Comparison of ENCODE assay signal across 1 cellular context in the genomic region with DNA sequence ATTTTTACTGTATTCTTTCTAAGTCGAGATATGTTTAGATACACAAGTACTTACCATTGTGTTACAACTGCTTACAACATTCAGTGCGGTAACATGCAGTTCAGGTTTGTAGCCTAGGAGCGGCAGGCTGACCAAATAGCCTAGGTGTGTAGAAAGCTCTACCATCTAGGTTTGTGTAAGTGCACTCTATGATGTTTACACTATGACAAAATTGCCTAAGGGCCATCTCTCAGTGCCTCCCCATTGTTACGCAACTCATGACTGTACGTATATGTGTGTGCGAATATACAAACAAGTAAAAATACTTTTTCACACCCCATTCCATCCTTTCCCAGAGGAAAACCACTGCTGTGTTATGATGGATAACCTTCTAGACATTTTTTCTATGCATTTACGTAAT.
TF ChIP-seq lines count a peak whose summit lies in the region.

No MANE protein-coding gene starts in this region.

TF ChIP-seq in HepG2, 621 proteins besides CTCF, POLR2A, EP300 and RAD21 (continued from another document and continues in another):
- TF ChIP-seq, protein P1, sequence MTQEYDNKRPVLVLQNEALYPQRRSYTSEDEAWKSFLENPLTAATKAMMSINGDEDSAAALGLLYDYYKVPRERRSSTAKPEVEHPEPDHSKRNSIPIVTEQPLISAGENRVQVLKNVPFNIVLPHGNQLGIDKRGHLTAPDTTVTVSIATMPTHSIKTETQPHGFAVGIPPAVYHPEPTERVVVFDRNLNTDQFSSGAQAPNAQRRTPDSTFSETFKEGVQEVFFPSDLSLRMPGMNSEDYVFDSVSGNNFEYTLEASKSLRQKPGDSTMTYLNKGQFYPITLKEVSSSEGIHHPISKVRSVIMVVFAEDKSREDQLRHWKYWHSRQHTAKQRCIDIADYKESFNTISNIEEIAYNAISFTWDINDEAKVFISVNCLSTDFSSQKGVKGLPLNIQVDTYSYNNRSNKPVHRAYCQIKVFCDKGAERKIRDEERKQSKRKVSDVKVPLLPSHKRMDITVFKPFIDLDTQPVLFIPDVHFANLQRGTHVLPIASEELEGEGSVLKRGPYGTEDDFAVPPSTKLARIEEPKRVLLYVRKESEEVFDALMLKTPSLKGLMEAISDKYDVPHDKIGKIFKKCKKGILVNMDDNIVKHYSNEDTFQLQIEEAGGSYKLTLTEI (CRISPR knock-in tag; conservative IDR thresholded peaks at IDR 0.05): no peak
- TF ChIP-seq, protein P2, sequence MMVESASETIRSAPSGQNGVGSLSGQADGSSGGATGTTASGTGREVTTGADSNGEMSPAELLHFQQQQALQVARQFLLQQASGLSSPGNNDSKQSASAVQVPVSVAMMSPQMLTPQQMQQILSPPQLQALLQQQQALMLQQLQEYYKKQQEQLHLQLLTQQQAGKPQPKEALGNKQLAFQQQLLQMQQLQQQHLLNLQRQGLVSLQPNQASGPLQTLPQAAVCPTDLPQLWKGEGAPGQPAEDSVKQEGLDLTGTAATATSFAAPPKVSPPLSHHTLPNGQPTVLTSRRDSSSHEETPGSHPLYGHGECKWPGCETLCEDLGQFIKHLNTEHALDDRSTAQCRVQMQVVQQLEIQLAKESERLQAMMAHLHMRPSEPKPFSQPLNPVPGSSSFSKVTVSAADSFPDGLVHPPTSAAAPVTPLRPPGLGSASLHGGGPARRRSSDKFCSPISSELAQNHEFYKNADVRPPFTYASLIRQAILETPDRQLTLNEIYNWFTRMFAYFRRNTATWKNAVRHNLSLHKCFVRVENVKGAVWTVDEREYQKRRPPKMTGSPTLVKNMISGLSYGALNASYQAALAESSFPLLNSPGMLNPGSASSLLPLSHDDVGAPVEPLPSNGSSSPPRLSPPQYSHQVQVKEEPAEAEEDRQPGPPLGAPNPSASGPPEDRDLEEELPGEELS (CRISPR knock-in tag; IDR thresholded peaks at IDR 0.05): peak; percentile 66
- TF ChIP-seq TGIF2 (CRISPR knock-in tag; IDR thresholded peaks at IDR 0.05) (no peak), CEBPG (CRISPR knock-in tag; IDR thresholded peaks at IDR 0.05) (peak; percentile 98), ZNF367 (CRISPR knock-in tag; IDR thresholded peaks at IDR 0.05; ENCODE audit: borderline replicate concordance) (no peak), NCOA1 (CRISPR knock-in tag; IDR thresholded peaks at IDR 0.05) (no peak), ZNF468 (CRISPR knock-in tag; IDR thresholded peaks at IDR 0.05) (no peak), SRSF1 (optimal IDR thresholded peaks at IDR 0.05; ENCODE audit: low read depth, low read length) (no peak), RBM39 (IDR thresholded peaks at IDR 0.05; ENCODE audit: low read depth, low read length, poor library complexity, severe bottlenecking) (no peak), ZNF678 (CRISPR knock-in tag; IDR thresholded peaks at IDR 0.05) (no peak), FOXK1 (CRISPR knock-in tag; IDR thresholded peaks at IDR 0.05; ENCODE audit: borderline replicate concordance, low read depth) (peak; percentile 86; the same call in 1 of the 2 replicates), SRSF4 (IDR thresholded peaks at IDR 0.05; ENCODE audit: low read depth, low read length, poor library complexity, severe bottlenecking) (no peak), MAZ (IDR thresholded peaks at IDR 0.05; ENCODE audit: borderline replicate concordance, low read depth, low read length) (no peak), MAZ (CRISPR knock-in tag; IDR thresholded peaks at IDR 0.05; ENCODE audit: low read depth) (no peak), YEATS2 (CRISPR knock-in tag; IDR thresholded peaks at IDR 0.05; ENCODE audit: borderline replicate concordance) (peak; percentile 75; the same call in 1 of the 2 replicates), REL (CRISPR knock-in tag; conservative IDR thresholded peaks at IDR 0.05) (no peak), RARA (CRISPR knock-in tag; IDR thresholded peaks at IDR 0.05) (peak; percentile 53), ZBTB38 (CRISPR knock-in tag; IDR thresholded peaks at IDR 0.05) (no peak), ETV5 (CRISPR knock-in tag; IDR thresholded peaks at IDR 0.05; ENCODE audit: borderline replicate concordance) (no peak), ZC3H13 (CRISPR knock-in tag; IDR thresholded peaks at IDR 0.05) (no peak), ZNF564 (CRISPR knock-in tag; IDR thresholded peaks at IDR 0.05) (no peak), ZNF274 (CRISPR knock-in tag; IDR thresholded peaks at IDR 0.05) (no peak), FOXP1 (IDR thresholded peaks at IDR 0.05) (no peak), FOXP1 (CRISPR knock-in tag; IDR thresholded peaks at IDR 0.05) (peak; percentile 74), HMG20A (CRISPR knock-in tag; IDR thresholded peaks at IDR 0.05; ENCODE audit: borderline replicate concordance) (peak; percentile 82), MXD4 (CRISPR knock-in tag; IDR thresholded peaks at IDR 0.05) (no peak), ZSCAN30 (CRISPR knock-in tag; IDR thresholded peaks at IDR 0.05) (no peak), ZSCAN12 (CRISPR knock-in tag; IDR thresholded peaks at IDR 0.05) (no peak), CC2D1A (CRISPR knock-in tag; IDR thresholded peaks at IDR 0.05) (no peak), ZNF605 (CRISPR knock-in tag; IDR thresholded peaks at IDR 0.05) (no peak), ZSCAN22 (CRISPR knock-in tag; IDR thresholded peaks at IDR 0.05) (no peak), NFE2L2 (IDR thresholded peaks at IDR 0.05; ENCODE audit: low read length) (no peak), ZNF878 (CRISPR knock-in tag; IDR thresholded peaks at IDR 0.05) (no peak), SIN3A (IDR thresholded peaks at IDR 0.05; ENCODE audit: borderline replicate concordance, low read depth, low read length) (no peak), ZNF160 (CRISPR knock-in tag; IDR thresholded peaks at IDR 0.05) (no peak), TAF15 (IDR thresholded peaks at IDR 0.05; ENCODE audit: low read depth, low read length, poor library complexity, severe bottlenecking) (no peak), STAT5B (CRISPR knock-in tag; IDR thresholded peaks at IDR 0.05) (no peak), BRD4 (CRISPR knock-in tag; IDR thresholded peaks at IDR 0.05) (no peak), ZNF33B (CRISPR knock-in tag; IDR thresholded peaks at IDR 0.05) (no peak), MED1 (CRISPR knock-in tag; IDR thresholded peaks at IDR 0.05) (peak; percentile 42; the same call in 1 of the 2 replicates), ISL2 (CRISPR knock-in tag; IDR thresholded peaks at IDR 0.05) (0 out of 2 replicates have a peak, but pooled peaks have one; percentile 45), EZH2 (conservative IDR thresholded peaks at IDR 0.05; ENCODE audit: low read depth, low read length) (no peak), RELA (CRISPR knock-in tag; IDR thresholded peaks at IDR 0.05) (no peak), RAD51 (IDR thresholded peaks at IDR 0.05; ENCODE audit: borderline replicate concordance) (no peak), ZIK1 (CRISPR knock-in tag; IDR thresholded peaks at IDR 0.05; ENCODE audit: borderline replicate concordance, low read depth) (no peak)
- TF ChIP-seq, protein P3, sequence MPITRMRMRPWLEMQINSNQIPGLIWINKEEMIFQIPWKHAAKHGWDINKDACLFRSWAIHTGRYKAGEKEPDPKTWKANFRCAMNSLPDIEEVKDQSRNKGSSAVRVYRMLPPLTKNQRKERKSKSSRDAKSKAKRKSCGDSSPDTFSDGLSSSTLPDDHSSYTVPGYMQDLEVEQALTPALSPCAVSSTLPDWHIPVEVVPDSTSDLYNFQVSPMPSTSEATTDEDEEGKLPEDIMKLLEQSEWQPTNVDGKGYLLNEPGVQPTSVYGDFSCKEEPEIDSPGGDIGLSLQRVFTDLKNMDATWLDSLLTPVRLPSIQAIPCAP (CRISPR knock-in tag; IDR thresholded peaks at IDR 0.05; ENCODE audit: low read depth): no peak
- TF ChIP-seq, protein P4, sequence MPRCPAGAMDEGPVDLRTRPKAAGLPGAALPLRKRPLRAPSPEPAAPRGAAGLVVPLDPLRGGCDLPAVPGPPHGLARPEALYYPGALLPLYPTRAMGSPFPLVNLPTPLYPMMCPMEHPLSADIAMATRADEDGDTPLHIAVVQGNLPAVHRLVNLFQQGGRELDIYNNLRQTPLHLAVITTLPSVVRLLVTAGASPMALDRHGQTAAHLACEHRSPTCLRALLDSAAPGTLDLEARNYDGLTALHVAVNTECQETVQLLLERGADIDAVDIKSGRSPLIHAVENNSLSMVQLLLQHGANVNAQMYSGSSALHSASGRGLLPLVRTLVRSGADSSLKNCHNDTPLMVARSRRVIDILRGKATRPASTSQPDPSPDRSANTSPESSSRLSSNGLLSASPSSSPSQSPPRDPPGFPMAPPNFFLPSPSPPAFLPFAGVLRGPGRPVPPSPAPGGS (CRISPR knock-in tag; IDR thresholded peaks at IDR 0.05): no peak
- TF ChIP-seq, protein P5, sequence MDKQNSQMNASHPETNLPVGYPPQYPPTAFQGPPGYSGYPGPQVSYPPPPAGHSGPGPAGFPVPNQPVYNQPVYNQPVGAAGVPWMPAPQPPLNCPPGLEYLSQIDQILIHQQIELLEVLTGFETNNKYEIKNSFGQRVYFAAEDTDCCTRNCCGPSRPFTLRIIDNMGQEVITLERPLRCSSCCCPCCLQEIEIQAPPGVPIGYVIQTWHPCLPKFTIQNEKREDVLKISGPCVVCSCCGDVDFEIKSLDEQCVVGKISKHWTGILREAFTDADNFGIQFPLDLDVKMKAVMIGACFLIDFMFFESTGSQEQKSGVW (CRISPR knock-in tag; IDR thresholded peaks at IDR 0.05; ENCODE audit: borderline replicate concordance): no peak
- TF ChIP-seq, protein P6, sequence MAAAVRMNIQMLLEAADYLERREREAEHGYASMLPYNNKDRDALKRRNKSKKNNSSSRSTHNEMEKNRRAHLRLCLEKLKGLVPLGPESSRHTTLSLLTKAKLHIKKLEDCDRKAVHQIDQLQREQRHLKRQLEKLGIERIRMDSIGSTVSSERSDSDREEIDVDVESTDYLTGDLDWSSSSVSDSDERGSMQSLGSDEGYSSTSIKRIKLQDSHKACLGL (CRISPR knock-in tag; IDR thresholded peaks at IDR 0.05): no peak
- TF ChIP-seq, protein P7, sequence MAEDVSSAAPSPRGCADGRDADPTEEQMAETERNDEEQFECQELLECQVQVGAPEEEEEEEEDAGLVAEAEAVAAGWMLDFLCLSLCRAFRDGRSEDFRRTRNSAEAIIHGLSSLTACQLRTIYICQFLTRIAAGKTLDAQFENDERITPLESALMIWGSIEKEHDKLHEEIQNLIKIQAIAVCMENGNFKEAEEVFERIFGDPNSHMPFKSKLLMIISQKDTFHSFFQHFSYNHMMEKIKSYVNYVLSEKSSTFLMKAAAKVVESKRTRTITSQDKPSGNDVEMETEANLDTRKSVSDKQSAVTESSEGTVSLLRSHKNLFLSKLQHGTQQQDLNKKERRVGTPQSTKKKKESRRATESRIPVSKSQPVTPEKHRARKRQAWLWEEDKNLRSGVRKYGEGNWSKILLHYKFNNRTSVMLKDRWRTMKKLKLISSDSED (CRISPR knock-in tag; IDR thresholded peaks at IDR 0.05): no peak
- TF ChIP-seq, protein P8, sequence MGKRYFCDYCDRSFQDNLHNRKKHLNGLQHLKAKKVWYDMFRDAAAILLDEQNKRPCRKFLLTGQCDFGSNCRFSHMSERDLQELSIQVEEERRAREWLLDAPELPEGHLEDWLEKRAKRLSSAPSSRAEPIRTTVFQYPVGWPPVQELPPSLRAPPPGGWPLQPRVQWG (CRISPR knock-in tag; IDR thresholded peaks at IDR 0.05; ENCODE audit: borderline replicate concordance, low read depth): no peak
- TF ChIP-seq, protein P9, sequence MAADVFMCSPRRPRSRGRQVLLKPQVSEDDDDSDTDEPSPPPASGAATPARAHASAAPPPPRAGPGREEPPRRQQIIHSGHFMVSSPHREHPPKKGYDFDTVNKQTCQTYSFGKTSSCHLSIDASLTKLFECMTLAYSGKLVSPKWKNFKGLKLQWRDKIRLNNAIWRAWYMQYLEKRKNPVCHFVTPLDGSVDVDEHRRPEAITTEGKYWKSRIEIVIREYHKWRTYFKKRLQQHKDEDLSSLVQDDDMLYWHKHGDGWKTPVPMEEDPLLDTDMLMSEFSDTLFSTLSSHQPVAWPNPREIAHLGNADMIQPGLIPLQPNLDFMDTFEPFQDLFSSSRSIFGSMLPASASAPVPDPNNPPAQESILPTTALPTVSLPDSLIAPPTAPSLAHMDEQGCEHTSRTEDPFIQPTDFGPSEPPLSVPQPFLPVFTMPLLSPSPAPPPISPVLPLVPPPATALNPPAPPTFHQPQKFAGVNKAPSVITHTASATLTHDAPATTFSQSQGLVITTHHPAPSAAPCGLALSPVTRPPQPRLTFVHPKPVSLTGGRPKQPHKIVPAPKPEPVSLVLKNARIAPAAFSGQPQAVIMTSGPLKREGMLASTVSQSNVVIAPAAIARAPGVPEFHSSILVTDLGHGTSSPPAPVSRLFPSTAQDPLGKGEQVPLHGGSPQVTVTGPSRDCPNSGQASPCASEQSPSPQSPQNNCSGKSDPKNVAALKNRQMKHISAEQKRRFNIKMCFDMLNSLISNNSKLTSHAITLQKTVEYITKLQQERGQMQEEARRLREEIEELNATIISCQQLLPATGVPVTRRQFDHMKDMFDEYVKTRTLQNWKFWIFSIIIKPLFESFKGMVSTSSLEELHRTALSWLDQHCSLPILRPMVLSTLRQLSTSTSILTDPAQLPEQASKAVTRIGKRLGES (CRISPR knock-in tag; IDR thresholded peaks at IDR 0.05; ENCODE audit: borderline replicate concordance): no peak
- TF ChIP-seq, protein P10, sequence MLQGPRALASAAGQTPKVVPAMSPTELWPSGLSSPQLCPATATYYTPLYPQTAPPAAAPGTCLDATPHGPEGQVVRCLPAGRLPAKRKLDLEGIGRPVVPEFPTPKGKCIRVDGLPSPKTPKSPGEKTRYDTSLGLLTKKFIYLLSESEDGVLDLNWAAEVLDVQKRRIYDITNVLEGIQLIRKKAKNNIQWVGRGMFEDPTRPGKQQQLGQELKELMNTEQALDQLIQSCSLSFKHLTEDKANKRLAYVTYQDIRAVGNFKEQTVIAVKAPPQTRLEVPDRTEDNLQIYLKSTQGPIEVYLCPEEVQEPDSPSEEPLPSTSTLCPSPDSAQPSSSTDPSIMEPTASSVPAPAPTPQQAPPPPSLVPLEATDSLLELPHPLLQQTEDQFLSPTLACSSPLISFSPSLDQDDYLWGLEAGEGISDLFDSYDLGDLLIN (CRISPR knock-in tag; IDR thresholded peaks at IDR 0.05; ENCODE audit: borderline replicate concordance): no peak
- TF ChIP-seq, protein P11, sequence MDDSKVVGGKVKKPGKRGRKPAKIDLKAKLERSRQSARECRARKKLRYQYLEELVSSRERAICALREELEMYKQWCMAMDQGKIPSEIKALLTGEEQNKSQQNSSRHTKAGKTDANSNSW (CRISPR knock-in tag; IDR thresholded peaks at IDR 0.05; ENCODE audit: borderline replicate concordance): no peak
- TF ChIP-seq, protein P12, sequence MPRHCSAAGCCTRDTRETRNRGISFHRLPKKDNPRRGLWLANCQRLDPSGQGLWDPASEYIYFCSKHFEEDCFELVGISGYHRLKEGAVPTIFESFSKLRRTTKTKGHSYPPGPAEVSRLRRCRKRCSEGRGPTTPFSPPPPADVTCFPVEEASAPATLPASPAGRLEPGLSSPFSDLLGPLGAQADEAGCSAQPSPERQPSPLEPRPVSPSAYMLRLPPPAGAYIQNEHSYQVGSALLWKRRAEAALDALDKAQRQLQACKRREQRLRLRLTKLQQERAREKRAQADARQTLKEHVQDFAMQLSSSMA (CRISPR knock-in tag; IDR thresholded peaks at IDR 0.05): no peak
- TF ChIP-seq, protein P13, sequence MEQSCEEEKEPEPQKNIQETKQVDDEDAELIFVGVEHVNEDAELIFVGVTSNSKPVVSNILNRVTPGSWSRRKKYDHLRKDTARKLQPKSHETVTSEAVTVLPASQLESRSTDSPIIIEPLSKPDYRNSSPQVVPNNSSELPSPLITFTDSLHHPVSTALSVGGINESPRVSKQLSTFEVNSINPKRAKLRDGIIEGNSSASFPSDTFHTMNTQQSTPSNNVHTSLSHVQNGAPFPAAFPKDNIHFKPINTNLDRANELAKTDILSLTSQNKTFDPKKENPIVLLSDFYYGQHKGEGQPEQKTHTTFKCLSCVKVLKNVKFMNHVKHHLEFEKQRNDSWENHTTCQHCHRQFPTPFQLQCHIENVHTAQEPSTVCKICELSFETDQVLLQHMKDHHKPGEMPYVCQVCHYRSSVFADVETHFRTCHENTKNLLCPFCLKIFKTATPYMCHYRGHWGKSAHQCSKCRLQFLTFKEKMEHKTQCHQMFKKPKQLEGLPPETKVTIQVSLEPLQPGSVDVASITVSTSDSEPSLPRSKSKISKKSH (CRISPR knock-in tag; IDR thresholded peaks at IDR 0.05; ENCODE audit: borderline replicate concordance): no peak
